ENCODE assay signal across 21 cellular contexts in the genomic region with DNA sequence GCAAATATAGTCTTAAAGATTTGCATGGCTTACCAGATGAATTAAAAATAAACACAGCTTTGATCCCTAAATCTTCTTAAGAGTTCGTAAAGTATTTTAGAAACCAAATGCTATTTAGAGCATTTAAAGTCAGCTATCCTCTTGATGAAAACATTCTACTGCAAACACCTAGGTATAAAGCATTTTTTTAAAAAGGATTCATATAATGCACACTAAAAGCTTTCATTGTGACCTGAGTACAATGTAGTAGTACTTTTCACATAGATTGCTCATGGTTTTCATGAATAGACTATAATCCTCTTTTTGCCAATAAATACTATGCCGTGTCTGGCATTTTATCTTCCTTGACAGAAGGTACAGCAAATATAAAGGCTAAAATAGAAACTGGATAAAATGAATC.
DNase-seq lines count a peak whose midpoint lies in the region; ATAC-seq and TF ChIP-seq lines count a peak whose summit lies in the region.
"Had no signal": no experiment of that assay in that cellular context is flagged by ENCODE, and none has a peak within 500 bp of the region (broad histone marks: within the 10 kb centered on the region; RNA-seq: fewer than 3 reads in every experiment).

No MANE protein-coding gene starts in this region.

- no peaks in the 10 kb centered on the region for H3K27me3 Mint-ChIP-seq in endodermal cell (ENCODE audit: insufficient read depth)
- H3K27me3 Mint-ChIP-seq in activated T-helper 1 cell treated with anti-CD3 and anti-CD28 coated beads, Interleukin-12 subunit alpha, Interleukin-12 subunit beta, Interleukin-2, Interleukin-4 antibody, amounts not matched to agents 30 ng/mL and 10 ng/mL and 1 ng/mL, durations not matched to agents 14 hours and 24 hours and 36 hours (ENCODE audit: insufficient read depth), result no peaks in the 10 kb centered on the region
- H3K27me3 Mint-ChIP-seq: CD4-positive, alpha-beta memory T cell; CD4-positive, CD25-positive, alpha-beta regulatory T cell; CD8-positive, alpha-beta memory T cell had no signal

- H3K4me1 ChIP-seq in smooth muscle cell (ENCODE audit: low read depth) (no peaks in the 10 kb centered on the region), endodermal cell (ENCODE audit: control insufficient read depth, insufficient read depth, low read length) (no peaks in the 10 kb centered on the region)
- H3K4me1 ChIP-seq: BE2C, BLaER1 had no signal

- H3K79me2 ChIP-seq in smooth muscle cell (ENCODE audit: low read depth), result no peaks in the 10 kb centered on the region

- H3K36me3 ChIP-seq in smooth muscle cell (ENCODE audit: low read depth) (no peaks in the 10 kb centered on the region), endodermal cell (ENCODE audit: control insufficient read depth, insufficient read depth, low read length) (no peaks in the 10 kb centered on the region)
- H3K36me3 ChIP-seq: BE2C, BLaER1 had no signal

- peak overlapping the region; percentile 73 for H3K4me2 ChIP-seq in smooth muscle cell
- H3K4me2 ChIP-seq: BLaER1 had no signal

- no peaks in the 10 kb centered on the region for H3K36me3 Mint-ChIP-seq in endodermal cell (ENCODE audit: low read depth)
- H3K36me3 Mint-ChIP-seq in activated T-helper 1 cell treated with anti-CD3 and anti-CD28 coated beads, Interleukin-12 subunit alpha, Interleukin-12 subunit beta, Interleukin-2, Interleukin-4 antibody, amounts not matched to agents 30 ng/mL and 10 ng/mL and 1 ng/mL, durations not matched to agents 14 hours and 24 hours and 36 hours (ENCODE audit: low read depth), result no peaks in the 10 kb centered on the region
- H3K36me3 Mint-ChIP-seq: CD14-positive monocyte; CD4-positive, alpha-beta memory T cell; CD4-positive, CD25-positive, alpha-beta regulatory T cell; CD8-positive, alpha-beta memory T cell had no signal

- H3K9me3 ChIP-seq in smooth muscle cell (replicated peaks; ENCODE audit: low read depth), result no peaks in the 10 kb centered on the region
- H3K9me3 ChIP-seq in endodermal cell (ENCODE audit: control insufficient read depth, low read length), result no peaks in the 10 kb centered on the region

- H4K20me1 ChIP-seq in smooth muscle cell (ENCODE audit: low read depth), result no peaks in the 10 kb centered on the region
- H4K20me1 ChIP-seq: BLaER1 had no signal

- DNase-seq in NCI-H82 (lab: John Stamatoyannopoulos, UW) (peak; percentile 26), smooth muscle cell (lab: John Stamatoyannopoulos, UW; ENCODE audit: unreplicated experiment) (no peak), DMS53 (lab: John Stamatoyannopoulos, UW) (no peak), endodermal cell (no peak)
- no peak for DNase-seq in activated T-helper 1 cell treated with anti-CD3 and anti-CD28 coated beads, Interleukin-12 subunit alpha, Interleukin-12 subunit beta, Interleukin-2, Interleukin-4 antibody, amounts not matched to agents 30 ng/mL and 10 ng/mL and 1 ng/mL, durations not matched to agents 14 hours and 24 hours and 36 hours (ENCODE audit: low spot score)
- DNase-seq: 8988T; ACHN; BE2C; C1 segment of cervical spinal cord; CD4-positive, alpha-beta memory T cell; CD4-positive, CD25-positive, alpha-beta regulatory T cell; CD8-positive, alpha-beta memory T cell; COR-L47; DMS79; DND-41; EL; GDM1 had no signal

- no peak overlapping the region for H3K4me3 Mint-ChIP-seq in endodermal cell
- H3K4me3 Mint-ChIP-seq in activated T-helper 1 cell treated with anti-CD3 and anti-CD28 coated beads, Interleukin-12 subunit alpha, Interleukin-12 subunit beta, Interleukin-2, Interleukin-4 antibody, amounts not matched to agents 30 ng/mL and 10 ng/mL and 1 ng/mL, durations not matched to agents 14 hours and 24 hours and 36 hours, result no peak overlapping the region
- H3K4me3 Mint-ChIP-seq: CD14-positive monocyte; CD4-positive, alpha-beta memory T cell; CD8-positive, alpha-beta memory T cell had no signal

- H3K27me3 ChIP-seq in smooth muscle cell (ENCODE audit: low read depth), result no peaks in the 10 kb centered on the region
- H3K27me3 ChIP-seq in endodermal cell (ENCODE audit: control insufficient read depth, insufficient read depth, low read length, poor library complexity, severe bottlenecking), result no peaks in the 10 kb centered on the region
- H3K27me3 ChIP-seq: BE2C, BLaER1 had no signal

- H3K9ac ChIP-seq in smooth muscle cell (ENCODE audit: low read depth), result no peak overlapping the region
- no peak overlapping the region for H3K9ac ChIP-seq in endodermal cell (ENCODE audit: extremely low read depth, low read length, poor library complexity, severe bottlenecking)
- H3K9ac ChIP-seq: BLaER1 had no signal

- no peak overlapping the region for H3K4me3 ChIP-seq in smooth muscle cell
- H3K4me3 ChIP-seq in endodermal cell (ENCODE audit: low read length), result no peak overlapping the region
- H3K4me3 ChIP-seq: BLaER1, GM12878 had no signal

- no peak for TF ChIP-seq CTCF in smooth muscle cell (IDR thresholded peaks at IDR 0.05; ENCODE audit: borderline replicate concordance, insufficient read depth, poor library complexity, severe bottlenecking)
- TF ChIP-seq CTCF in endodermal cell (conservative IDR thresholded peaks at IDR 0.05), result no peak

- peak; percentile 91 for ATAC-seq in esophagus mucosa
- ATAC-seq: GM12878 had no signal

- no peak overlapping the region for H2AFZ ChIP-seq in smooth muscle cell (ENCODE audit: low read depth)

- H3F3A ChIP-seq in smooth muscle cell (ENCODE audit: low read depth), result no peaks in the 10 kb centered on the region

- H3K27ac ChIP-seq in smooth muscle cell (ENCODE audit: low read depth), result peak overlapping the region; percentile 73
- H3K27ac ChIP-seq in endodermal cell (ENCODE audit: low read depth, low read length), result no peak overlapping the region
- H3K27ac ChIP-seq: BLaER1 had no signal

- WGBS in smooth muscle cell (ENCODE audit: low lambda C conversion rate), result 28% methylated on average over 2 of the region's 2 CpGs
- 93% methylated on average over 2 of the region's 2 CpGs; no CpG with 5 or more reads in 1 of the 2 experiments for WGBS in endodermal cell (ENCODE audit: insufficient coverage in 1 of 2, insufficient read length in 1 of 2), 2 experiments

- intact Hi-C loops in activated T-helper 1 cell treated with anti-CD3 and anti-CD28 coated beads, Interleukin-12 subunit alpha, Interleukin-12 subunit beta, Interleukin-2, Interleukin-4 antibody, amounts not matched to agents 30 ng/mL and 10 ng/mL and 1 ng/mL, durations not matched to agents 14 hours and 24 hours and 36 hours (cut with micrococcal nuclease), result no loop called here

- H3K4me1 Mint-ChIP-seq in endodermal cell, result no peaks in the 10 kb centered on the region
- H3K4me1 Mint-ChIP-seq in activated T-helper 1 cell treated with anti-CD3 and anti-CD28 coated beads, Interleukin-12 subunit alpha, Interleukin-12 subunit beta, Interleukin-2, Interleukin-4 antibody, amounts not matched to agents 30 ng/mL and 10 ng/mL and 1 ng/mL, durations not matched to agents 14 hours and 24 hours and 36 hours (ENCODE audit: low read depth), result no peaks in the 10 kb centered on the region
- H3K4me1 Mint-ChIP-seq: CD14-positive monocyte; CD4-positive, alpha-beta memory T cell; CD4-positive, CD25-positive, alpha-beta regulatory T cell; CD8-positive, alpha-beta memory T cell had no signal

- peaks cover 3% of the 10 kb centered on the region for H3K9me3 Mint-ChIP-seq in endodermal cell
- peaks cover 14% of the 10 kb centered on the region for H3K9me3 Mint-ChIP-seq in activated T-helper 1 cell treated with anti-CD3 and anti-CD28 coated beads, Interleukin-12 subunit alpha, Interleukin-12 subunit beta, Interleukin-2, Interleukin-4 antibody, amounts not matched to agents 30 ng/mL and 10 ng/mL and 1 ng/mL, durations not matched to agents 14 hours and 24 hours and 36 hours

- no peak overlapping the region for H3K27ac Mint-ChIP-seq in endodermal cell
- no peak overlapping the region for H3K27ac Mint-ChIP-seq in activated T-helper 1 cell treated with anti-CD3 and anti-CD28 coated beads, Interleukin-12 subunit alpha, Interleukin-12 subunit beta, Interleukin-2, Interleukin-4 antibody, amounts not matched to agents 30 ng/mL and 10 ng/mL and 1 ng/mL, durations not matched to agents 14 hours and 24 hours and 36 hours
- H3K27ac Mint-ChIP-seq: CD14-positive monocyte; CD4-positive, alpha-beta memory T cell; CD4-positive, CD25-positive, alpha-beta regulatory T cell; CD8-positive, alpha-beta memory T cell had no signal
